8 cellular contexts compared by ENCODE assay signal in the genomic region with DNA sequence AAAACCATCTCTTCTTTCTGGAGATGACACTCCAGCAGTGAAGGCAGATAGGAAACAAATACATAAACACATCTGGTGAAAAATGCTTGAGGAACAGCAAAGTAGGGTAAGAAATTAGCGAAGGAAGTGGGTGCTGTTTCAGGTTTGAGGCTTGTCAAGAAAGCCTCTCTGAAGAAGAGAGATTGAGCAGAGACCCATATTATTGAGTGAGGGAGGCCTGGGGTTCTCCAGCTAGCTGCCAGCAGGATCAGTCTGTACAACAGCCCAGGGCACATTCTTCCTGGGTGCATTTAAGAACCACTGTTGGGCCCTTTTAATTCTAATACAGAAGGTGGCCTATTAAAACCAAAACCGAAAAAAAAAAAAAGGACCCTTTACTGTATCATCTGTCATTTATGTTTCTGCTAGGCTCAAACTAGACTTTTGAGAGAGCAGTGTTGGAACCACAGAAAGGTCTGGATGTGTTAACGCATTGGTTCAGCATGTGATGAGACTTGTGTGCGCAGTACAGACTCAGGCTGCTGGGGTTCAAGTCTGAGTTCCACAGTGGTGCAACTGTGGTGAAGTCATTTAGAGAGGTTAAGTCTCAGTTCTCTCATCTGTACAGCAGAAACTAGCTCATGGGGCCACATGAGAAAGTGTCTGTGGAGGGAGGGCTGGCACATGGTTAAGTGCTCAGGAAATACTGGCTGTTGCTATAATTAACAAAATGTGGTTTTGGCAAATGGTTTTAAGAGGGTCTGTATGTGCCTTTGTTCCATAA. TPM values are rescaled to one million over a fixed set of nuclear protein-coding genes. Genes with fewer than 3 reads are reported as not detected.
DNase-seq lines count a peak whose midpoint lies in the region; ATAC-seq and TF ChIP-seq lines count a peak whose summit lies in the region.

No MANE protein-coding gene starts in this region.

- ATAC-seq in DND-41 (ENCODE audit: insufficient read depth, low read depth), result peak; percentile 86
- peak; percentile 87 for ATAC-seq in HG03520 (IDR thresholded peaks at IDR 0.05; ENCODE audit: unreplicated experiment)
- no peak for ATAC-seq in psoas muscle

- peak overlapping the region; percentile 92 for H3K27ac Mint-ChIP-seq in activated naive CD4-positive, alpha-beta T cell treated with anti-CD3 and anti-CD28 coated beads, Interleukin-2, amount 50 U/mL, for 24 hours
- H3K27ac Mint-ChIP-seq in HFFc6, result no peak overlapping the region

- H3K27ac ChIP-seq in DND-41 (ENCODE audit: low read length), result peak overlapping the region; percentile 13; the same call in 1 of the 2 replicates
- no peak overlapping the region for H3K27ac ChIP-seq in psoas muscle

- H2AFZ ChIP-seq in DND-41 (ENCODE audit: low read depth, low read length), result no peak overlapping the region

- intact Hi-C loops in psoas muscle (cut with DNase I), result no loop called here

- H3K9me3 ChIP-seq in DND-41 (ENCODE audit: insufficient read depth, low read length, severe bottlenecking) (no peaks in the 10 kb centered on the region), psoas muscle (no peaks in the 10 kb centered on the region)

- H3K79me2 ChIP-seq in DND-41 (ENCODE audit: insufficient read depth, low read length), result peaks cover 9% of the 10 kb centered on the region

- H3K27me3 Mint-ChIP-seq in activated naive CD4-positive, alpha-beta T cell treated with anti-CD3 and anti-CD28 coated beads, Interleukin-2, amount 50 U/mL, for 24 hours, result no peaks in the 10 kb centered on the region
- peaks cover 2% of the 10 kb centered on the region for H3K27me3 Mint-ChIP-seq in HFFc6 (ENCODE audit: insufficient read depth)

- no peaks in the 10 kb centered on the region for H3K9me3 Mint-ChIP-seq in activated naive CD4-positive, alpha-beta T cell treated with anti-CD3 and anti-CD28 coated beads, Interleukin-2, amount 50 U/mL, for 24 hours
- no peaks in the 10 kb centered on the region for H3K9me3 Mint-ChIP-seq in HFFc6

- H4K20me1 ChIP-seq in DND-41 (ENCODE audit: insufficient read depth, low read length), result peaks cover 17% of the 10 kb centered on the region; the same call in 1 of the 2 replicates

- peaks cover 56% of the 10 kb centered on the region for H3K4me1 Mint-ChIP-seq in activated naive CD4-positive, alpha-beta T cell treated with anti-CD3 and anti-CD28 coated beads, Interleukin-2, amount 50 U/mL, for 24 hours
- H3K4me1 Mint-ChIP-seq in HFFc6 (ENCODE audit: low read depth), result peaks cover 32% of the 10 kb centered on the region

- H3K36me3 ChIP-seq in DND-41 (ENCODE audit: insufficient read depth, low read length) (no peaks in the 10 kb centered on the region), psoas muscle (ENCODE audit: insufficient read depth in 1 of 2, low read depth in 1 of 2) (no peaks in the 10 kb centered on the region)

- no peak overlapping the region for H3K4me3 ChIP-seq in DND-41 (ENCODE audit: low read depth in 1 of 2, low read length in 2 of 2)
- H3K4me3 ChIP-seq in psoas muscle, result no peak overlapping the region

- H3K4me1 ChIP-seq in DND-41 (ENCODE audit: insufficient read depth, low read length) (peaks cover 42% of the 10 kb centered on the region), psoas muscle (no peaks in the 10 kb centered on the region)

- WGBS in psoas muscle, 3 donors, result 93 to 95% (median 94%) methylated on average over 4 of the region's 4 CpGs

- peaks cover 4% of the 10 kb centered on the region for H3K36me3 Mint-ChIP-seq in activated naive CD4-positive, alpha-beta T cell treated with anti-CD3 and anti-CD28 coated beads, Interleukin-2, amount 50 U/mL, for 24 hours
- H3K36me3 Mint-ChIP-seq in HFFc6 (ENCODE audit: low read depth), result peaks cover 11% of the 10 kb centered on the region; the same call in 1 of the 2 replicates

- peak; percentile 53 for DNase-seq in DND-41
- peak; percentile 51 for DNase-seq in GM20000 (ENCODE audit: low spot score)
- DNase-seq in psoas muscle, result no peak
- DNase-seq in NCI-H2227 treated with DMSO at 0.1 percent for 48 hours (lab: John Stamatoyannopoulos, UW), result no peak
- DNase-seq in T-helper 9 cell, result no peak
- no peak for DNase-seq in HFFc6

- H3K9ac ChIP-seq in DND-41 (ENCODE audit: low read depth, low read length), result no peak overlapping the region

- H3K27me3 ChIP-seq in DND-41 (ENCODE audit: insufficient read depth, low read length, poor library complexity) (no peaks in the 10 kb centered on the region), psoas muscle (ENCODE audit: insufficient read depth in 3 of 3, low read length in 2 of 3) (peaks cover 0 to 10% (median 0%) of the 10 kb centered on the region in 3 donors)

- TF ChIP-seq CTCF in DND-41 (IDR thresholded peaks at IDR 0.05; ENCODE audit: borderline replicate concordance, extremely low read depth, low read length, poor library complexity, severe bottlenecking) (no peak), GM20000 (IDR thresholded peaks at IDR 0.05; ENCODE audit: extremely low read depth, missing control alignments) (no peak), psoas muscle (IDR thresholded peaks at IDR 0.05) (no peak), HFFc6 (IDR thresholded peaks at IDR 0.05) (no peak)

- H3K4me3 Mint-ChIP-seq in activated naive CD4-positive, alpha-beta T cell treated with anti-CD3 and anti-CD28 coated beads, Interleukin-2, amount 50 U/mL, for 24 hours, result peak overlapping the region; percentile 68
- no peak overlapping the region for H3K4me3 Mint-ChIP-seq in HFFc6

- H3K4me2 ChIP-seq in DND-41 (ENCODE audit: insufficient read depth, low read length), result no peak overlapping the region

RNA-seq across cellular contexts. Expression of gene MGAT5, which starts 28.9 kb away (rescaled TPM):
- 1 to 10 TPM; 2.1 to 7.0 (median 5.2) TPM for total RNA-seq in psoas muscle
- polyA plus RNA-seq in psoas muscle, result 1 to 10 TPM; 1.1 to 1.6 (median 1.1) TPM
- total RNA-seq in HFFc6 (2021; fragmentation: NEBNext Ultra II Directional; extraction: Animal tissue kit (Norgen Biotek cat#: 25700)), result 100 to 1,000 TPM; 104 to 129 (median 113) TPM

Comparison
In these comparisons a context has a peak if more than half of its experiments do, and no peak if none do; other contexts are left out.
1. ATAC-seq: peak in DND-41 (single experiment) and HG03520 (single experiment); none in psoas muscle (0 of 4).
2. DNase-seq: peak in DND-41 (single experiment) and GM20000 (single experiment); none in psoas muscle (0 of 2), NCI-H2227 treated with DMSO at 0.1 percent for 48 hours (single experiment), T-helper 9 cell (single experiment) and HFFc6 (single experiment).
3. RNA of gene MGAT5, which starts 28.9 kb away (total RNA-seq): 104 to 129 TPM in HFFc6; 2.1 to 7.0 TPM in psoas muscle; every median in the first group is over 10 times any median in the second.